Comparison of ENCODE assay signal across 13 cellular contexts in genomic region chr6:12748815-12749521, GRCh38. TPM values are rescaled to one million over a fixed set of nuclear protein-coding genes. Genes with fewer than 3 reads are reported as not detected.
A peak's percentile ranks its signal among the peaks of the same experiment; 100 is the strongest.
DNase-seq lines count a peak whose midpoint lies in the region; ATAC-seq, FAIRE-seq and TF ChIP-seq lines count a peak whose summit lies in the region.
"Had no signal": no experiment of that assay in that cellular context is flagged by ENCODE, and none has a peak within 500 bp of the region (broad histone marks: within the 10 kb centered on the region; RNA-seq: fewer than 3 reads in every experiment).

No MANE protein-coding gene starts in this region.

- peak overlapping the region in 1 of 7 donors; percentile 3 for H3K4me3 Mint-ChIP-seq in CD8-positive, alpha-beta memory T cell
- H3K4me3 Mint-ChIP-seq: T-helper 1 cell treated with Interleukin-12 subunit alpha and Interleukin-12 subunit beta and Interleukin-4 antibody, amounts not matched to agents 30 μg/mL and 1 μg/mL, for 36 hours had no signal

- H3K36me3 ChIP-seq in endothelial cell of umbilical vein (ENCODE audit: control insufficient read depth in 2 of 2, extremely low read depth in 1 of 2, insufficient read depth in 2 of 2, low read length in 2 of 2) (no peaks in the 10 kb centered on the region), parathyroid adenoma (ENCODE audit: control insufficient read depth, insufficient read depth, low read length) (no peaks in the 10 kb centered on the region)
- no peaks in the 10 kb centered on the region for H3K36me3 ChIP-seq in CD8-positive, alpha-beta memory T cell (ENCODE audit: insufficient read depth, low read length)

- H3K9me3 ChIP-seq in endothelial cell of umbilical vein (replicated peaks; ENCODE audit: control insufficient read depth, insufficient read depth, low read length) (no peaks in the 10 kb centered on the region), parathyroid adenoma (ENCODE audit: control insufficient read depth, low read length) (no peaks in the 10 kb centered on the region)
- no peaks in the 10 kb centered on the region for H3K9me3 ChIP-seq in CD8-positive, alpha-beta memory T cell (ENCODE audit: low read length)

- H3K27ac ChIP-seq in endothelial cell of umbilical vein (ENCODE audit: insufficient read depth, low read depth, low read length) (no peak overlapping the region), parathyroid adenoma (no peak overlapping the region)
- no peak overlapping the region for H3K27ac ChIP-seq in CD8-positive, alpha-beta memory T cell (ENCODE audit: low read depth, low read length)
- H3K27ac ChIP-seq: coronary artery had no signal

- no peaks in the 10 kb centered on the region for H3K79me2 ChIP-seq in endothelial cell of umbilical vein (ENCODE audit: control insufficient read depth, insufficient read depth, low read length)
- no peaks in the 10 kb centered on the region for H3K79me2 ChIP-seq in parathyroid adenoma

- H3K4me1 Mint-ChIP-seq in CD8-positive, alpha-beta memory T cell = peaks cover 0 to 3% (median 0%) of the 10 kb centered on the region in 3 donors

- H3K9me3 Mint-ChIP-seq in CD8-positive, alpha-beta memory T cell = peaks cover 9 to 18% (median 12%) of the 10 kb centered on the region in 5 donors

- H3K4me3 ChIP-seq in endothelial cell of umbilical vein (replicated peaks in 1 of 3; ENCODE audit: insufficient read depth in 1 of 3, low read depth in 1 of 3, low read length in 3 of 3) = no peak overlapping the region
- no peak overlapping the region for H3K4me3 ChIP-seq in parathyroid adenoma (ENCODE audit: low read depth, low read length)
- no peak overlapping the region for H3K4me3 ChIP-seq in CD8-positive, alpha-beta memory T cell (ENCODE audit: low read length)

- no peaks in the 10 kb centered on the region for H3K4me1 ChIP-seq in endothelial cell of umbilical vein (ENCODE audit: control insufficient read depth, extremely low read depth, insufficient read depth, low read length)
- H3K4me1 ChIP-seq in parathyroid adenoma = no peaks in the 10 kb centered on the region
- no peaks in the 10 kb centered on the region for H3K4me1 ChIP-seq in CD8-positive, alpha-beta memory T cell (ENCODE audit: insufficient read depth, low read length)

- dilution Hi-C loops in endothelial cell of umbilical vein (cut with MboI; ENCODE audit: extremely low pct_ligation_motif_present, low sequenced_read_pairs) = no loop called here

- intact Hi-C loops in endothelial cell of umbilical vein (cut with micrococcal nuclease) = no loop called here
- intact Hi-C loops in sciatic nerve (cut with DNase I) = no loop called here

- no peak overlapping the region for H3K9ac ChIP-seq in endothelial cell of umbilical vein (replicated peaks; ENCODE audit: extremely low read depth, insufficient read depth, low read length)
- no peak overlapping the region for H3K9ac ChIP-seq in parathyroid adenoma

- no peak overlapping the region for H2AFZ ChIP-seq in endothelial cell of umbilical vein (ENCODE audit: low read depth, low read length)
- peak overlapping the region; percentile 51 for H2AFZ ChIP-seq in parathyroid adenoma

- H3K9me1 ChIP-seq in endothelial cell of umbilical vein (replicated peaks; ENCODE audit: control insufficient read depth, extremely low read depth, insufficient read depth, low read length) = no peaks in the 10 kb centered on the region

- TF ChIP-seq CTCF in endothelial cell of umbilical vein (IDR thresholded peaks at IDR 0.05; ENCODE audit: extremely low read depth in 1 of 2, insufficient read depth in 1 of 2, low read depth in 1 of 2, low read length in 2 of 2) (no peak), parathyroid adenoma (IDR thresholded peaks at IDR 0.05) (no peak)

- H3K36me3 Mint-ChIP-seq in CD8-positive, alpha-beta memory T cell = peaks cover 0 to 2% (median 0%) of the 10 kb centered on the region in 3 donors

- DNase-seq in GM03348 (ENCODE audit: low spot score) (peak; percentile 8), NCI-H2107 treated with DMSO at 0.1 percent for 48 hours (lab: John Stamatoyannopoulos, UW; ENCODE audit: unreplicated experiment) (peak; percentile 22), endothelial cell of umbilical vein (ENCODE audit: low read depth, low spot score) (no peak), SHP77 (lab: John Stamatoyannopoulos, UW) (no peak), sciatic nerve (ENCODE audit: low spot score) (no peak)
- DNase-seq in CD8-positive, alpha-beta memory T cell = no peak
- DNase-seq: activated T-cell treated with anti-CD3 and anti-CD28 coated beads, Interleukin-2, amount 50 U/mL, for 48 hours; GF-D8; stimulated activated CD4-positive, alpha-beta T cell treated with anti-CD3 and anti-CD28 coated beads, Interleukin-15, amount 100 ng/mL, for 24 hours had no signal

- BruUV-seq in endothelial cell of umbilical vein (replicated peaks; lab: Mats Ljungman, UMichigan) = no TSS peak

- H3K27me3 ChIP-seq in endothelial cell of umbilical vein (ENCODE audit: control insufficient read depth in 2 of 2, insufficient read depth in 2 of 2, low read length in 2 of 2) = peaks cover 21 to 29% of the 10 kb centered on the region in 2 experiments
- H3K27me3 ChIP-seq in parathyroid adenoma (ENCODE audit: control insufficient read depth, insufficient read depth, low read length) = no peaks in the 10 kb centered on the region
- H3K27me3 ChIP-seq in CD8-positive, alpha-beta memory T cell (ENCODE audit: insufficient read depth, low read length, poor library complexity, severe bottlenecking) = no peaks in the 10 kb centered on the region

- no peaks in the 10 kb centered on the region for H4K20me1 ChIP-seq in endothelial cell of umbilical vein (replicated peaks; ENCODE audit: control insufficient read depth, extremely low read depth, insufficient read depth, low read length)

- FAIRE-seq in endothelial cell of umbilical vein (lab: Jason Lieb, UNC) = no peak

- ATAC-seq in GM18907 (IDR thresholded peaks at IDR 0.05; ENCODE audit: unreplicated experiment) = no peak
- no peak for ATAC-seq in sciatic nerve

- CTCF ChIA-PET in endothelial cell of umbilical vein (lab: Charles Lee) = no interaction called here
- CTCF ChIA-PET in CD8-positive, alpha-beta memory T cell (lab: Charles Lee) = no interaction called here

- H3K27ac Mint-ChIP-seq in CD8-positive, alpha-beta memory T cell = no peak overlapping the region
- H3K27ac Mint-ChIP-seq: T-helper 1 cell treated with Interleukin-12 subunit alpha and Interleukin-12 subunit beta and Interleukin-4 antibody, amounts not matched to agents 30 μg/mL and 1 μg/mL, for 36 hours had no signal

- TF ChIP-seq POLR2A in endothelial cell of umbilical vein (IDR thresholded peaks at IDR 0.05; ENCODE audit: low read depth, low read length) = no peak

- no peak overlapping the region for H3K4me2 ChIP-seq in endothelial cell of umbilical vein (ENCODE audit: insufficient read depth, low read length)
- H3K4me2 ChIP-seq in parathyroid adenoma (ENCODE audit: low read length) = no peak overlapping the region

- peaks cover 22 to 40% of the 10 kb centered on the region in 2 donors for H3K27me3 Mint-ChIP-seq in CD8-positive, alpha-beta memory T cell

- POLR2A ChIA-PET in endothelial cell of umbilical vein (lab: Charles Lee) = no interaction called here
- POLR2A ChIA-PET in CD8-positive, alpha-beta memory T cell (lab: Charles Lee) = no interaction called here

TF ChIP-seq in endothelial cell of umbilical vein, 7 proteins besides CTCF, POLR2A, EP300 and RAD21:
- TF ChIP-seq GATA2 (IDR thresholded peaks at IDR 0.05; ENCODE audit: insufficient read depth, insufficient read length, low read depth, low read length) (no peak), EZH2 (IDR thresholded peaks at IDR 0.05; ENCODE audit: borderline replicate concordance, low read depth, low read length, severe bottlenecking) (peak; percentile 26), FOS (IDR thresholded peaks at IDR 0.05; ENCODE audit: borderline replicate concordance, insufficient read depth, low read length) (no peak), JUN (IDR thresholded peaks at IDR 0.05; ENCODE audit: borderline replicate concordance, insufficient read depth, insufficient read length, low read depth) (no peak), POLR2AphosphoS5 (IDR thresholded peaks at IDR 0.05; ENCODE audit: insufficient read depth, low read depth, low read length) (no peak), MYC (IDR thresholded peaks at IDR 0.05; ENCODE audit: low read depth, low read length) (no peak), MAX (IDR thresholded peaks at IDR 0.05; ENCODE audit: insufficient read depth, insufficient read length) (no peak)

RNA-seq across cellular contexts. Expression of gene PHACTR1, which starts 32.4 kb away (rescaled TPM):
- total RNA-seq in endothelial cell of umbilical vein (19.4 and 23.2 TPM in 2 replicates), sciatic nerve (7.9 TPM)
- 2.1 and 2.4 TPM in 2 replicates for polyA plus RNA-seq in endothelial cell of umbilical vein
- 2.7 and 3.2 TPM in 2 replicates for polyA plus RNA-seq in endothelial cell of umbilical vein (2011; cell fraction: cytosol; rRNA removed)
- 9.5 and 11.6 TPM in 2 replicates for polyA plus RNA-seq in endothelial cell of umbilical vein (2011; cell fraction: nucleus; rRNA removed)
- 3.4 and 3.8 TPM in 2 replicates for polyA plus RNA-seq in endothelial cell of umbilical vein (2012)
- polyA minus RNA-seq in endothelial cell of umbilical vein = 8.5 and 9.8 TPM in 2 replicates
- polyA minus RNA-seq in endothelial cell of umbilical vein (2011; cell fraction: cytosol; rRNA and poly(A)+ RNA removed) = not detected
- polyA minus RNA-seq in endothelial cell of umbilical vein (2011; cell fraction: nucleus; rRNA and poly(A)+ RNA removed) = 12.7 and 18.0 TPM in 2 replicates
- total RNA-seq in CD8-positive, alpha-beta memory T cell = under 1 TPM; 0.04 TPM
- 0.38 TPM for polyA plus RNA-seq in CD8-positive, alpha-beta memory T cell

Comparison
In these comparisons a context has a peak if more than half of its experiments do, and no peak if none do; other contexts are left out.
1. DNase-seq: peak in GM03348 (single experiment) and NCI-H2107 treated with DMSO at 0.1 percent for 48 hours (single experiment); none in endothelial cell of umbilical vein (single experiment), SHP77 (0 of 2), CD8-positive, alpha-beta memory T cell (0 of 5) and sciatic nerve (single experiment).